ENCODE assay signal across 14 cellular contexts in the genomic region with DNA sequence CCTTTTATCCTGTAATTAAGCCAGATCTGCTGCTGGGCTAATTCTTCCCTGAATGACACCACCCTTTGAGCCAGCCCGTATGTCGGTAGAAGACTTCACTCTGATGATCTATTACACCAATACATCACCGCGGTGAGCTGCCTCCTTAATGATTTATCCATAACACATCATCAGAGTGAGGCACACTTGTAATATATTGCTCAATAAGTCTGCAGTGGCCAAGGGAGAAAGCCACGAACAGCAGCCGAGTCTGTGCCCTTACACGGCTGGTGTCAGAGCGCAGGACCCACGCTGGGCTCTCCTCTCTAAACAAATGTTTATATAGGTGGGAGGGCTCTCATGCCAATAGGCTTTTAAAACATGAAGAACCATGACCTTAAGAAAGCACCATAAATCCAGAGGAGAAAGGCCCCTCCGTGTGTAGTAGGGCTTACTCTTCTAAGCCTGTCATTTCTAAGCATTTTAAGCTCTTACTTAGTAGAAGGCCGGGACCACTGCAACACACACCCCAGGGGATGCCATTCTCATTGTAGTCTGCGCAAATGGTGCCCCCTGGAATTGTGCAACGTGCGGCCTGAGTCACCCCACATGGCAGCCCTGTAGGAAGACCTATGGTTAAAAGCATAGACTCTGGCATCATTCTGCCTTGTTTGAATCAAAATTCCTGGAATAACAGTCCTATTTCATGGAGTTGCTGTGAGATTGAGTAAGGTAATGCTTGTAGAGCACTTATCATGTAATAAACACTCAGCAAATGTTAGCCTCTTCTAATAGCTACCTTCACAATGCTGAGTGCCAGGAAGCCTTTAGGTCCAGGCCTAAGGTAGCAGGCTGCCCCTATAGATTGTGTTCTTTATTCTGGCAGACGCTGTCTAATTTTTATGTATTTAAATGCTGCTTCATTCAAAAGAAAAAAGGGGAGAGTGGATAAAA. TPM values are rescaled to one million over a fixed set of nuclear protein-coding genes. Genes with fewer than 3 reads are reported as not detected.
DNase-seq lines count a peak whose midpoint lies in the region; ATAC-seq, FAIRE-seq and TF ChIP-seq lines count a peak whose summit lies in the region.
"Had no signal": no experiment of that assay in that cellular context is flagged by ENCODE, and none has a peak within 500 bp of the region (broad histone marks: within the 10 kb centered on the region; RNA-seq: fewer than 3 reads in every experiment).

No MANE protein-coding gene starts in this region.

- no peak overlapping the region for H4K5ac ChIP-seq in H1 (ENCODE audit: insufficient read length, low read depth, low read length)

- no peak overlapping the region for H4K91ac ChIP-seq in H1 (replicated peaks; ENCODE audit: insufficient read length, low read length)

- 84% methylated on average over 15 of the region's 15 CpGs; no CpG with 5 or more reads in 1 of the 2 experiments for WGBS in H1 (ENCODE audit: extremely low coverage in 1 of 2, insufficient coverage in 1 of 2, insufficient read length in 1 of 2, insufficient replicate concordance in 2 of 2, low coverage in 1 of 2, low lambda C conversion rate in 2 of 2, missing lambda C conversion rate in 1 of 2), 2 experiments

- CTCF ChIA-PET in H1 (lab: Charles Lee; ENCODE audit: partially characterized antibody): interaction anchor here (0.6 to 4.5 kb wide), 4 partner anchors 10 to 84 kb away, joined by 3 to 30 read pairs (median 5); no protein-coding TSS in a partner anchor

- H3K36me3 ChIP-seq in H1 (ENCODE audit: control insufficient read depth in 2 of 4, insufficient read depth in 4 of 4, low read length in 3 of 4) (no peaks in the 10 kb centered on the region), gastrocnemius medialis (no peaks in the 10 kb centered on the region)
- H3K36me3 ChIP-seq: SJSA1 had no signal

- no peak for TF ChIP-seq RAD21 in H1 (IDR thresholded peaks at IDR 0.05 in 1 of 2, conservative IDR thresholded peaks at IDR 0.05 in 1 of 2; ENCODE audit: low read depth in 2 of 2, low read length in 2 of 2)

- H3K9me3 ChIP-seq in H1 (ENCODE audit: insufficient read depth in 2 of 2, low read depth in 1 of 2, low read length in 1 of 2) (no peaks in the 10 kb centered on the region), gastrocnemius medialis (no peaks in the 10 kb centered on the region)
- H3K9me3 ChIP-seq: SJSA1 had no signal

- no peaks in the 10 kb centered on the region for H3K79me1 ChIP-seq in H1 (ENCODE audit: low read depth, low read length)

- DNase-seq in HS-5 (ENCODE audit: low read depth) (peak; percentile 31), NCI-H345 (lab: John Stamatoyannopoulos, UW) (peak; percentile 31), H1 (ENCODE audit: low read depth in 1 of 2, low spot score in 2 of 2) (no peak), skeletal muscle cell (ENCODE audit: low read depth) (peak; percentile 60), gastrocnemius medialis (no peak), amniotic stem cell (lab: John Stamatoyannopoulos, UW) (no peak)
- DNase-seq: activated B cell treated with CpG ODN at 0.5 μM for 24 hours; activated T-cell treated with anti-CD3 and anti-CD28 coated beads, Interleukin-2, amount 50 U/mL, for 1 hour; anterior cingulate cortex; CD4-positive, alpha-beta memory T cell; effector memory CD4-positive, alpha-beta T cell; stimulated activated CD4-positive, alpha-beta T cell treated with anti-CD3 and anti-CD28 coated beads, Interleukin-4, amount 100 ng/mL, for 24 hours had no signal

- H2BK12ac ChIP-seq in H1 (ENCODE audit: low read depth, low read length): no peak overlapping the region

- H3K4me3 ChIP-seq in H1 (ENCODE audit: extremely low read depth in 1 of 4, insufficient read depth in 2 of 4, low read depth in 3 of 4, low read length in 4 of 4) (no peak overlapping the region), skeletal muscle cell (ENCODE audit: low read depth, low read length) (no peak overlapping the region), gastrocnemius medialis (no peak overlapping the region)
- H3K4me3 ChIP-seq: SJSA1 had no signal

- H3K18ac ChIP-seq in H1 (ENCODE audit: extremely low read depth, low read length): no peak overlapping the region

- no peak for FAIRE-seq in H1 (lab: Jason Lieb, UNC)

- H2AFZ ChIP-seq in H1 (ENCODE audit: low read length): no peak overlapping the region

- no peak overlapping the region for H2BK5ac ChIP-seq in H1 (ENCODE audit: low read depth, low read length)

- ATAC-seq in gastrocnemius medialis (no peak), HG02981 (IDR thresholded peaks at IDR 0.05; ENCODE audit: unreplicated experiment) (no peak)

- no peak overlapping the region for H3K4me2 ChIP-seq in H1 (ENCODE audit: insufficient read depth in 1 of 2, low read depth in 2 of 2, low read length in 2 of 2)

- H3K27ac ChIP-seq in H1 (ENCODE audit: low read depth, low read length): no peak overlapping the region
- H3K27ac ChIP-seq in gastrocnemius medialis: no peak overlapping the region
- H3K27ac ChIP-seq: SJSA1 had no signal

- H3K56ac ChIP-seq in H1 (replicated peaks; ENCODE audit: insufficient read length, low read depth, low read length): no peak overlapping the region

- H3K27me3 ChIP-seq in H1 (replicated peaks in 1 of 4; ENCODE audit: control insufficient read depth in 3 of 4, extremely low read depth in 1 of 4, insufficient read depth in 3 of 4, low read length in 3 of 4) (no peaks in the 10 kb centered on the region; a peak in 1 of 7 replicates), gastrocnemius medialis (no peaks in the 10 kb centered on the region)

- H3K23ac ChIP-seq in H1 (ENCODE audit: insufficient read length): no peak overlapping the region

- H3K14ac ChIP-seq in H1 (ENCODE audit: insufficient read length): no peak overlapping the region

- TF ChIP-seq CTCF in H1 (IDR thresholded peaks at IDR 0.05; ENCODE audit: control extremely low read depth in 1 of 3, insufficient read depth in 1 of 3, low read depth in 1 of 3, low read length in 3 of 3): no peak
- no peak for TF ChIP-seq CTCF in gastrocnemius medialis (IDR thresholded peaks at IDR 0.05 in 4 of 5, conservative IDR thresholded peaks at IDR 0.05 in 1 of 5)

- no peaks in the 10 kb centered on the region for H3K79me2 ChIP-seq in H1 (ENCODE audit: control insufficient read depth in 1 of 2, insufficient read depth in 2 of 2, low read length in 2 of 2)

- H2BK20ac ChIP-seq in H1 (ENCODE audit: low read length): no peak overlapping the region

- no peak overlapping the region for H2AK5ac ChIP-seq in H1 (ENCODE audit: low read depth, low read length)

- H4K20me1 ChIP-seq in H1 (replicated peaks in 1 of 2; ENCODE audit: control insufficient read depth in 1 of 2, insufficient read depth in 2 of 2, low read length in 2 of 2): no peaks in the 10 kb centered on the region

- no peak overlapping the region for H3K9ac ChIP-seq in H1 (replicated peaks in 1 of 4; ENCODE audit: extremely low read depth in 1 of 4, low read depth in 3 of 4, low read length in 3 of 4)

- TF ChIP-seq POLR2A in H1 (IDR thresholded peaks at IDR 0.05; ENCODE audit: control extremely low read depth in 1 of 2, low read depth in 2 of 2, low read length in 2 of 2) (no peak), gastrocnemius medialis (IDR thresholded peaks at IDR 0.05) (no peak)

- H3K4me1 ChIP-seq in H1 (replicated peaks in 1 of 4; ENCODE audit: control insufficient read depth in 3 of 4, insufficient read depth in 4 of 4, low read length in 3 of 4) (no peaks in the 10 kb centered on the region; a peak in 1 of 7 replicates), gastrocnemius medialis (no peaks in the 10 kb centered on the region)
- H3K4me1 ChIP-seq: SJSA1 had no signal

- H4K8ac ChIP-seq in H1 (ENCODE audit: extremely low read depth, insufficient read depth, low read length): no peak overlapping the region; the same call in 1 of the 2 replicates

- H3K23me2 ChIP-seq in H1 (ENCODE audit: low read depth, low read length): no peaks in the 10 kb centered on the region

- POLR2A ChIA-PET in H1 (lab: Charles Lee; ENCODE audit: partially characterized antibody): interaction anchor here (0.6 to 1.6 kb wide), 2 partner anchors 12 to 130 kb away, joined by 3 read pairs; no protein-coding TSS in a partner anchor

- H2BK15ac ChIP-seq in H1 (ENCODE audit: low read length): no peak overlapping the region

- no peak overlapping the region for H3K4ac ChIP-seq in H1 (replicated peaks; ENCODE audit: insufficient read length, low read depth, low read length)

- intact Hi-C loops in gastrocnemius medialis (cut with DNase I; ENCODE audit: low total_unique reads): no loop called here

- no peak for TF ChIP-seq EP300 in H1 (IDR thresholded peaks at IDR 0.05; ENCODE audit: borderline replicate concordance in 1 of 2, low read depth in 2 of 2, low read length in 2 of 2)

- H2BK120ac ChIP-seq in H1 (replicated peaks; ENCODE audit: low read depth, low read length): no peak overlapping the region

- in situ Hi-C loops in gastrocnemius medialis (cut with MboI; ENCODE audit: low sequenced_read_pairs in 4 of 4): loop anchor here in 1 of 4 donors (10.0 kb wide), 1 partner anchor 589 kb away; no protein-coding TSS in a partner anchor

TF ChIP-seq in H1, 55 proteins besides CTCF, POLR2A, EP300 and RAD21:
- TF ChIP-seq, protein P1, sequence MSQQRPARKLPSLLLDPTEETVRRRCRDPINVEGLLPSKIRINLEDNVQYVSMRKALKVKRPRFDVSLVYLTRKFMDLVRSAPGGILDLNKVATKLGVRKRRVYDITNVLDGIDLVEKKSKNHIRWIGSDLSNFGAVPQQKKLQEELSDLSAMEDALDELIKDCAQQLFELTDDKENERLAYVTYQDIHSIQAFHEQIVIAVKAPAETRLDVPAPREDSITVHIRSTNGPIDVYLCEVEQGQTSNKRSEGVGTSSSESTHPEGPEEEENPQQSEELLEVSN (IDR thresholded peaks at IDR 0.05): no peak
- TF ChIP-seq CHD2 (IDR thresholded peaks at IDR 0.05; ENCODE audit: low read length) (no peak), CEBPB (IDR thresholded peaks at IDR 0.05; ENCODE audit: low read depth, low read length) (peak; percentile 42; the same call in 1 of the 2 replicates)

RNA-seq across cellular contexts. Expression of a gene that starts 26.1 kb away (rescaled TPM):
- 60.4 and 73.4 TPM in 2 replicates for total RNA-seq in H1 (2021; fragmentation: NEBNext Ultra II Directional; extraction: Animal tissue kit (Norgen Biotek cat#: 25700))
- polyA plus RNA-seq in H1 (2011; rRNA removed): 32.9 and 38.6 TPM in 2 replicates
- polyA plus RNA-seq in H1 (2011; cell fraction: cytosol; rRNA removed): 68.9 TPM
- 26.0 TPM for polyA plus RNA-seq in H1 (2011; cell fraction: nucleus; rRNA removed)
- 64.2 to 105 TPM (median 72.5 TPM) in 4 replicates for polyA plus RNA-seq in H1 (2012, experiment 1 of 2)
- 49.1 TPM for polyA plus RNA-seq in H1 (2012, experiment 2 of 2)
- polyA plus RNA-seq in H1 (2013, experiment 1 of 2): 25.2 TPM
- 26.2 TPM for polyA plus RNA-seq in H1 (2013, experiment 2 of 2)
- 18.4 and 25.9 TPM in 2 replicates for polyA minus RNA-seq in H1 (2011; rRNA and poly(A)+ RNA removed)
- 10.5 TPM for polyA minus RNA-seq in H1 (2011; cell fraction: cytosol; rRNA and poly(A)+ RNA removed)
- polyA minus RNA-seq in H1 (2011; cell fraction: nucleus; rRNA and poly(A)+ RNA removed): 21.0 TPM
- 10 to 100 TPM; 24.3 to 47.2 (median 35.5) TPM for total RNA-seq in gastrocnemius medialis

Comparison
In these comparisons a context has a peak if more than half of its experiments do, and no peak if none do; other contexts are left out.
1. DNase-seq: peak in HS-5 (single experiment), NCI-H345 (single experiment) and skeletal muscle cell (single experiment); none in H1 (0 of 2), gastrocnemius medialis (0 of 2) and amniotic stem cell (single experiment).